In the genomic region with DNA sequence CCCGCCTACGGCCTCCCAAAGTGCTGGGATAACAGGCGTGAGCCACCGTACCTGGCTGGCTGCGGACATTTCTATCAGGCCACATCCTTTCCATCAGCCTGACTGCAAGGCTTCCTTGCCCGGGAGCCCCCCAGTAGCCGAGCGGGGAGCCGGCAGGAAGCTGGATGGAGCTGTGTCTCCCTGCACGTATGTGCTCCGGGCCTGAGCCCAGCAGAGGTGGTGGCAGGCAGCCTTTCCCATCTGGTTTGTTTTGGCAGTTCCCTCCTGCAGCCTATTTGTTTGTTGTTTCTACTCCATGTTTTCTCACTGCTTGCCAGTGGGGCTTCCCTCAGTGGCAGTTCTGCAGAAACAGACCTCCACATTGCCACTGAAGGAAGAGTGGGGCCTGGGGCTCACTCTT, we compare ENCODE assay signal across 18 cellular contexts. TPM values are rescaled to one million over a fixed set of nuclear protein-coding genes. Genes with fewer than 3 reads are reported as not detected.
DNase-seq lines count a peak whose midpoint lies in the region; ATAC-seq and TF ChIP-seq lines count a peak whose summit lies in the region.
"Had no signal": no experiment of that assay in that cellular context is flagged by ENCODE, and none has a peak within 500 bp of the region (broad histone marks: within the 10 kb centered on the region; RNA-seq: fewer than 3 reads in every experiment).

No MANE protein-coding gene starts in this region.

- H3K4me1 ChIP-seq in IMR-90 (ENCODE audit: control insufficient read depth, insufficient read depth, low read length) (peaks cover 3% of the 10 kb centered on the region; the same call in 1 of the 2 replicates), neural progenitor cell (peaks cover 10% of the 10 kb centered on the region)
- H3K4me1 ChIP-seq in CD8-positive, alpha-beta T cell (ENCODE audit: insufficient read depth, low read length), result peaks cover 10% of the 10 kb centered on the region

- H3F3A ChIP-seq in neural progenitor cell (ENCODE audit: low read depth), result peaks cover 8% of the 10 kb centered on the region

- WGBS in IMR-90 (ENCODE audit: extremely low coverage in 2 of 2, insufficient read length in 1 of 2), 2 experiments, result 38% methylated on average over 5 of the region's 11 CpGs; no CpG with 5 or more reads in 1 of the 2 experiments

- H4K5ac ChIP-seq in IMR-90 (ENCODE audit: low read depth, low read length), result no peak overlapping the region

- H3K79me1 ChIP-seq in IMR-90 (ENCODE audit: low read depth in 1 of 2, low read length in 2 of 2), result peaks cover 11 to 20% of the 10 kb centered on the region in 2 experiments

- H3K9me3 Mint-ChIP-seq in neural progenitor cell, result no peaks in the 10 kb centered on the region
- no peaks in the 10 kb centered on the region for H3K9me3 Mint-ChIP-seq in CD8-positive, alpha-beta T cell
- H3K9me3 Mint-ChIP-seq: CD8-positive, alpha-beta memory T cell; HFFc6 had no signal

- H4K20me1 ChIP-seq in IMR-90 (ENCODE audit: insufficient read depth, low read length) (no peaks in the 10 kb centered on the region), neural progenitor cell (ENCODE audit: low read depth) (peaks cover 16% of the 10 kb centered on the region)

- H3K27ac ChIP-seq in IMR-90 (ENCODE audit: insufficient read depth, low read length) (no peak overlapping the region), neural progenitor cell (no peak overlapping the region)
- no peak overlapping the region for H3K27ac ChIP-seq in CD8-positive, alpha-beta T cell (ENCODE audit: low read depth, low read length)
- H3K27ac ChIP-seq: BLaER1 treated with 17β-estradiol and CSF1 and Interleukin-3, amounts not matched to agents 10 nM and 100 nM; PC-9; SJCRH30 had no signal

- intact Hi-C loops in IMR-90 (cut with micrococcal nuclease), result no loop called here
- intact Hi-C loops in CD8-positive, alpha-beta T cell (cut with DNase I, micrococcal nuclease), result no loop called here

- no peak overlapping the region for H3K4ac ChIP-seq in IMR-90 (ENCODE audit: low read depth, low read length)

- no peak overlapping the region for H3K14ac ChIP-seq in IMR-90 (replicated peaks; ENCODE audit: low read depth, low read length)

- H4K91ac ChIP-seq in IMR-90 (ENCODE audit: insufficient read depth, low read depth, low read length), result no peak overlapping the region

- CTCF ChIA-PET in IMR-90 (lab: Yijun Ruan, JAX), result interaction anchor here (0.7 kb wide), 1 partner anchor 98 kb away, joined by 6 read pairs; no protein-coding TSS in a partner anchor
- CTCF ChIA-PET in CD8-positive, alpha-beta T cell (lab: Charles Lee), result interaction anchor here (1.0 to 1.8 kb wide), 2 partner anchors 12 to 19 kb away, joined by 3 to 5 read pairs; no protein-coding TSS in a partner anchor

- H2AK5ac ChIP-seq in IMR-90 (ENCODE audit: low read depth, low read length), result no peak overlapping the region

- H3K4me3 ChIP-seq in IMR-90 (ENCODE audit: insufficient read depth, low read depth, low read length), result no peak overlapping the region
- no peak overlapping the region for H3K4me3 ChIP-seq in neural progenitor cell
- no peak overlapping the region for H3K4me3 ChIP-seq in CD8-positive, alpha-beta T cell (ENCODE audit: low read depth, low read length)
- H3K4me3 ChIP-seq: BLaER1 treated with 17β-estradiol and CSF1 and Interleukin-3, amounts not matched to agents 10 nM and 100 nM; PC-9; SJCRH30 had no signal

- TF ChIP-seq CTCF in IMR-90 (conservative IDR thresholded peaks at IDR 0.05; ENCODE audit: low read depth, low read length) (no peak), neural progenitor cell (IDR thresholded peaks at IDR 0.05) (no peak)
- TF ChIP-seq CTCF in CD8-positive, alpha-beta T cell (IDR thresholded peaks at IDR 0.05), result no peak

- H3K23ac ChIP-seq in IMR-90 (ENCODE audit: low read depth, low read length), result no peak overlapping the region

- H3K18ac ChIP-seq in IMR-90 (ENCODE audit: low read depth, low read length), result no peak overlapping the region

- no peak overlapping the region for H3K9ac ChIP-seq in IMR-90 (ENCODE audit: low read depth, low read length)
- peak overlapping the region; percentile 12 for H3K9ac ChIP-seq in neural progenitor cell

- no peak overlapping the region for H3K4me3 Mint-ChIP-seq in neural progenitor cell
- no peak overlapping the region for H3K4me3 Mint-ChIP-seq in CD8-positive, alpha-beta T cell
- H3K4me3 Mint-ChIP-seq: HFFc6 had no signal

- H3K36me3 ChIP-seq in IMR-90 (ENCODE audit: control insufficient read depth, insufficient read depth, low read length) (no peaks in the 10 kb centered on the region), neural progenitor cell (peaks cover 4% of the 10 kb centered on the region)
- no peaks in the 10 kb centered on the region for H3K36me3 ChIP-seq in CD8-positive, alpha-beta T cell (ENCODE audit: insufficient read depth, low read length)

- H2BK20ac ChIP-seq in IMR-90 (ENCODE audit: low read depth, low read length), result no peak overlapping the region

- peak overlapping the region; percentile 39 for H2AFZ ChIP-seq in IMR-90 (replicated peaks; ENCODE audit: low read length, poor library complexity)
- H2AFZ ChIP-seq in neural progenitor cell (replicated peaks), result no peak overlapping the region
- H2AFZ ChIP-seq: PC-9 had no signal

- H3K27me3 Mint-ChIP-seq in neural progenitor cell (ENCODE audit: insufficient read depth, low read depth), result peaks cover 2% of the 10 kb centered on the region
- H3K27me3 Mint-ChIP-seq in CD8-positive, alpha-beta T cell (ENCODE audit: low read depth), result no peaks in the 10 kb centered on the region

- no peak overlapping the region for H2BK120ac ChIP-seq in IMR-90 (ENCODE audit: low read depth, low read length)

- dilution Hi-C loops in IMR-90 (cut with HindIII; ENCODE audit: low sequenced_read_pairs, unreplicated experiment), result no loop called here

- H4K8ac ChIP-seq in IMR-90 (ENCODE audit: low read depth in 2 of 2, low read length in 2 of 2), result no peak overlapping the region

- no TSS peak for BruUV-seq in IMR-90 (replicated peaks; lab: Mats Ljungman, UMichigan)

- no peak for TF ChIP-seq RAD21 in IMR-90 (IDR thresholded peaks at IDR 0.05; ENCODE audit: low read length)

- no peak overlapping the region for H2BK15ac ChIP-seq in IMR-90 (ENCODE audit: low read depth, low read length)

- H3K27me3 ChIP-seq in IMR-90 (ENCODE audit: control insufficient read depth, insufficient read depth, low read length) (peaks cover 5% of the 10 kb centered on the region; the same call in 1 of the 2 replicates), neural progenitor cell (no peaks in the 10 kb centered on the region)
- H3K27me3 ChIP-seq in CD8-positive, alpha-beta T cell (ENCODE audit: insufficient read depth, low read length), result no peaks in the 10 kb centered on the region
- H3K27me3 ChIP-seq: BLaER1 treated with 17β-estradiol and CSF1 and Interleukin-3, amounts not matched to agents 10 nM and 100 nM; SJCRH30 had no signal

- H3K4me2 ChIP-seq in IMR-90 (ENCODE audit: low read depth, low read length), result no peak overlapping the region
- H3K4me2 ChIP-seq in neural progenitor cell, result no peak overlapping the region
- H3K4me2 ChIP-seq: BLaER1 treated with 17β-estradiol and CSF1 and Interleukin-3, amounts not matched to agents 10 nM and 100 nM; PC-9 had no signal

- POLR2A ChIA-PET in IMR-90 (lab: Charles Lee; ENCODE audit: unreplicated experiment), result no interaction called here
- POLR2A ChIA-PET in CD8-positive, alpha-beta T cell (lab: Charles Lee), result no interaction called here

- peak; percentile 14; the same call in 1 of the 2 replicates for ATAC-seq in IMR-90 (ENCODE audit: low read depth)
- ATAC-seq in CD8-positive, alpha-beta T cell, result no peak

- DNase-seq in IMR-90 (no peak), astrocyte of the hippocampus (ENCODE audit: low read depth, low spot score) (peak; percentile 45), neural progenitor cell (ENCODE audit: low spot score) (no peak), iPS-NIHi7 (ENCODE audit: extremely low spot score) (no peak)
- DNase-seq in CD8-positive, alpha-beta T cell, result no peak
- DNase-seq: CD8-positive, alpha-beta memory T cell; DMS53; EL; HFFc6; NCI-H1417 treated with DMSO at 0.1 percent for 48 hours; NCI-H2029; NCI-H2171; NCI-H526; PC-9; SJCRH30 had no signal

- in situ Hi-C loops in IMR-90 (cut with MboI; ENCODE audit: low sequenced_read_pairs), result loop anchor here (25.0 kb wide), 1 partner anchor 351 kb away; no protein-coding TSS in a partner anchor

- H3K4me1 Mint-ChIP-seq in neural progenitor cell, result peaks cover 14% of the 10 kb centered on the region
- peaks cover 10% of the 10 kb centered on the region for H3K4me1 Mint-ChIP-seq in CD8-positive, alpha-beta T cell (ENCODE audit: low read depth)

- H3K36me3 Mint-ChIP-seq in neural progenitor cell, result peaks cover 2% of the 10 kb centered on the region
- peaks cover 7% of the 10 kb centered on the region for H3K36me3 Mint-ChIP-seq in CD8-positive, alpha-beta T cell

- H2BK5ac ChIP-seq in IMR-90 (ENCODE audit: low read depth, low read length, poor library complexity, severe bottlenecking), result no peak overlapping the region

- H2AK9ac ChIP-seq in IMR-90 (replicated peaks; ENCODE audit: low read depth, low read length, poor library complexity), result peak overlapping the region; percentile 23

- no peak for TF ChIP-seq POLR2A in IMR-90 (IDR thresholded peaks at IDR 0.05; ENCODE audit: low read depth, low read length)

- no peak overlapping the region for H3K27ac Mint-ChIP-seq in neural progenitor cell
- no peak overlapping the region for H3K27ac Mint-ChIP-seq in CD8-positive, alpha-beta T cell
- H3K27ac Mint-ChIP-seq: HFFc6 had no signal

- H3K56ac ChIP-seq in IMR-90 (ENCODE audit: extremely low read depth, insufficient read depth, low read length), result no peak overlapping the region

- H3K9me1 ChIP-seq in IMR-90 (ENCODE audit: insufficient read depth, low read length), result no peaks in the 10 kb centered on the region

- H3K9me3 ChIP-seq in IMR-90 (ENCODE audit: control insufficient read depth, insufficient read depth, low read length) (no peaks in the 10 kb centered on the region), neural progenitor cell (ENCODE audit: low read depth) (no peaks in the 10 kb centered on the region)
- H3K9me3 ChIP-seq in CD8-positive, alpha-beta T cell (ENCODE audit: low read length), result no peaks in the 10 kb centered on the region
- H3K9me3 ChIP-seq: BLaER1 treated with 17β-estradiol and CSF1 and Interleukin-3, amounts not matched to agents 10 nM and 100 nM; SJCRH30 had no signal

- peaks cover 19% of the 10 kb centered on the region for H3K79me2 ChIP-seq in neural progenitor cell (ENCODE audit: low read depth)

RNA-seq across cellular contexts. Expression of gene POP7, which starts 5.4 kb away (rescaled TPM):
- total RNA-seq in IMR-90 (2012; rRNA removed), result 14.9 and 16.9 TPM in 2 replicates
- polyA plus RNA-seq in IMR-90 (2012; rRNA removed), result 38.0 and 50.5 TPM in 2 replicates
- polyA plus RNA-seq in IMR-90 (2012; cell fraction: cytosol; rRNA removed), result 50.9 and 63.4 TPM in 2 replicates
- 12.0 and 23.5 TPM in 2 replicates for polyA plus RNA-seq in IMR-90 (2012; cell fraction: nucleus; rRNA removed; ENCODE audit: low replicate concordance)
- total RNA-seq in neural progenitor cell (ENCODE audit: low replicate concordance), result 19.4 and 55.1 TPM in 2 replicates
- total RNA-seq in CD8-positive, alpha-beta T cell, result 10 to 100 TPM in 1 of 2 experiments, 1 to 10 TPM in 1; 9.3 to 11.0 TPM

RNA-seq across cellular contexts. Expression of gene EPO, which starts 8.9 kb away (rescaled TPM):
- total RNA-seq in IMR-90 (2012; rRNA removed) (not detected in 2 replicates), neural progenitor cell (ENCODE audit: low replicate concordance) (0.09 and 0.58 TPM in 2 replicates)
- polyA plus RNA-seq in IMR-90 (2012; rRNA removed), result not detected in 2 replicates
- polyA plus RNA-seq in IMR-90 (2012; cell fraction: cytosol; rRNA removed), result not detected in 2 replicates
- 0.12 and 0.15 TPM in 2 replicates for polyA plus RNA-seq in IMR-90 (2012; cell fraction: nucleus; rRNA removed; ENCODE audit: low replicate concordance)
- total RNA-seq in CD8-positive, alpha-beta T cell, result not detected
- total RNA-seq: HFFc6, M059J, SJCRH30 had no signal
- polyA plus RNA-seq: CD8-positive, alpha-beta memory T cell had no signal

RNA-seq across cellular contexts. Expression of gene GIGYF1, which starts 17.3 kb away (rescaled TPM):
- 3.0 and 3.3 TPM in 2 replicates for total RNA-seq in IMR-90 (2012; rRNA removed)
- 10.7 and 11.6 TPM in 2 replicates for polyA plus RNA-seq in IMR-90 (2012; rRNA removed)
- polyA plus RNA-seq in IMR-90 (2012; cell fraction: cytosol; rRNA removed), result 3.3 and 4.8 TPM in 2 replicates
- 80.8 and 113 TPM in 2 replicates for polyA plus RNA-seq in IMR-90 (2012; cell fraction: nucleus; rRNA removed; ENCODE audit: low replicate concordance)
- 24.2 and 64.5 TPM in 2 replicates for total RNA-seq in neural progenitor cell (ENCODE audit: low replicate concordance)
- 10 to 100 TPM; 68.6 to 71.6 TPM for total RNA-seq in CD8-positive, alpha-beta T cell

RNA-seq across cellular contexts. Expression of gene ZAN, which starts 22.0 kb away (rescaled TPM):
- total RNA-seq in IMR-90 (2012; rRNA removed), result not detected in 2 replicates
- polyA plus RNA-seq in IMR-90 (2012; rRNA removed), result not detected in 2 replicates
- polyA plus RNA-seq in IMR-90 (2012; cell fraction: cytosol; rRNA removed), result not detected in 2 replicates
- polyA plus RNA-seq in IMR-90 (2012; cell fraction: nucleus; rRNA removed; ENCODE audit: low replicate concordance), result not detected in 2 replicates
- total RNA-seq in neural progenitor cell (ENCODE audit: low replicate concordance), result 0.03 TPM in 1 of 2 replicates, not detected in the other
- not detected for total RNA-seq in CD8-positive, alpha-beta T cell
- total RNA-seq: A673; CD8-positive, alpha-beta memory T cell; HFFc6; M059J; PC-9; SJCRH30 had no signal
- polyA plus RNA-seq: CD8-positive, alpha-beta memory T cell had no signal

RNA-seq across cellular contexts. Expression of gene GNB2, which starts 37.8 kb away (rescaled TPM):
- total RNA-seq in IMR-90 (2012; rRNA removed) (62.0 and 67.5 TPM in 2 replicates), neural progenitor cell (ENCODE audit: low replicate concordance) (54.3 and 110 TPM in 2 replicates)
- 245 and 279 TPM in 2 replicates for polyA plus RNA-seq in IMR-90 (2012; rRNA removed)
- 186 and 472 TPM in 2 replicates for polyA plus RNA-seq in IMR-90 (2012; cell fraction: cytosol; rRNA removed)
- polyA plus RNA-seq in IMR-90 (2012; cell fraction: nucleus; rRNA removed; ENCODE audit: low replicate concordance), result 166 and 348 TPM in 2 replicates
- total RNA-seq in CD8-positive, alpha-beta T cell, result 10 to 100 TPM; 69.4 to 69.6 TPM
